In genomic region chr2:207926133-207927076, GRCh38 we compare ENCODE assay signal across 9 cellular contexts.
DNase-seq lines count a peak whose midpoint lies in the region; ATAC-seq, FAIRE-seq and TF ChIP-seq lines count a peak whose summit lies in the region.
"Had no signal": no experiment of that assay in that cellular context is flagged by ENCODE, and none has a peak within 500 bp of the region (broad histone marks: within the 10 kb centered on the region; RNA-seq: fewer than 3 reads in every experiment).

No MANE protein-coding gene starts in this region.

- H3K9me3 Mint-ChIP-seq in stimulated activated memory B cell treated with anti-CD40 and anti-IgM and Interleukin-4, amounts not matched to agents 10 μg/mL and 1 μg/mL and 100 μg/mL, for 72 hours, result no peaks in the 10 kb centered on the region
- no peaks in the 10 kb centered on the region for H3K9me3 Mint-ChIP-seq in activated T-cell treated with anti-CD3 and anti-CD28 coated beads, Interleukin-2, amount 50 U/mL, for 24 hours

- H3K4me1 ChIP-seq in K562 (replicated peaks in 1 of 2; ENCODE audit: control insufficient read depth in 2 of 2, insufficient read depth in 2 of 2, low read length in 2 of 2), result peaks cover 3 to 4% of the 10 kb centered on the region in 2 experiments; a peak in 4 of 5 replicates
- H3K4me1 ChIP-seq in kidney (ENCODE audit: control insufficient read depth in 1 of 2, insufficient read depth in 1 of 2, low read depth in 1 of 2, low read length in 2 of 2), result peaks cover 0 to 3% of the 10 kb centered on the region in 2 donors
- peaks cover 25% of the 10 kb centered on the region for H3K4me1 ChIP-seq in skeletal muscle satellite cell (ENCODE audit: control insufficient read depth, insufficient read depth, low read length)

- in situ Hi-C loops in K562 (cut with MboI), result no loop called here

- DNase-seq in GOT3 (lab: John Stamatoyannopoulos, UW) (peak; percentile 18), K562 (ENCODE audit: extremely low read depth in 1 of 4, low spot score in 3 of 4) (peak in 1 of 4 experiments; percentile 12), kidney (no peak), SW 1271 (lab: John Stamatoyannopoulos, UW) (no peak), SW480 (ENCODE audit: low spot score) (no peak)
- DNase-seq in activated T-cell treated with anti-CD3 and anti-CD28 coated beads, Interleukin-2, amount 50 U/mL, for 24 hours, result no peak

- H3K27ac ChIP-seq in K562 (ENCODE audit: extremely low read depth, low read depth, low read length) (no peak overlapping the region), kidney (ENCODE audit: low read depth in 2 of 2, low read length in 2 of 2) (peak overlapping the region; percentile 23 to 42)

- H3K27me3 ChIP-seq in K562 (ENCODE audit: control insufficient read depth in 2 of 2, insufficient read depth in 2 of 2, low read length in 2 of 2) (no peaks in the 10 kb centered on the region), skeletal muscle satellite cell (ENCODE audit: control insufficient read depth, insufficient read depth, low read length) (no peaks in the 10 kb centered on the region)

- POLR2A ChIA-PET in K562 (lab: Yijun Ruan, JAX), result interaction anchor here (0.6 to 1.2 kb wide), 2 partner anchors 9 to 439 kb away, joined by 3 to 4 read pairs; no protein-coding TSS in a partner anchor

- TF ChIP-seq CTCF in K562 (IDR thresholded peaks at IDR 0.05 in 2 of 3, conservative IDR thresholded peaks at IDR 0.05 in 1 of 3; ENCODE audit: insufficient read depth in 2 of 3, low read depth in 1 of 3, low read length in 3 of 3) (no peak), kidney (IDR thresholded peaks at IDR 0.05; ENCODE audit: borderline replicate concordance, extremely low read depth, insufficient read depth) (no peak)

- H3K4me2 ChIP-seq in K562 (ENCODE audit: insufficient read depth, low read length), result no peak overlapping the region
- peak overlapping the region; percentile 52 for H3K4me2 ChIP-seq in skeletal muscle satellite cell (ENCODE audit: low read length)

- no peak for TF ChIP-seq RAD21 in K562 (CRISPR knock-in tag; conservative IDR thresholded peaks at IDR 0.05 in 1 of 2, IDR thresholded peaks at IDR 0.05 in 1 of 2)

- FAIRE-seq in K562 (lab: Jason Lieb, UNC) (no peak), kidney (lab: Jason Lieb, UNC) (no peak)

- 49% methylated on average over 15 of the region's 15 CpGs for WGBS in K562 (ENCODE audit: insufficient coverage, low coverage, missing lambda C conversion rate)

- TF ChIP-seq EP300 in K562 (IDR thresholded peaks at IDR 0.05; ENCODE audit: low read length), result no peak

- peak; percentile 49; the same call in 2 of the 3 replicates for ATAC-seq in K562
- ATAC-seq in stimulated activated memory B cell treated with anti-CD40 and anti-IgM and Interleukin-4, amounts not matched to agents 10 μg/mL and 1 μg/mL and 100 μg/mL, for 72 hours, result no peak

- H3K4me3 ChIP-seq in K562 (no peak overlapping the region), kidney (ENCODE audit: low read length in 2 of 2) (no peak overlapping the region), skeletal muscle satellite cell (ENCODE audit: low read length) (peak overlapping the region; percentile 1)

- H3K36me3 ChIP-seq in K562 (ENCODE audit: control insufficient read depth, insufficient read depth, low read length) (no peaks in the 10 kb centered on the region), kidney (ENCODE audit: control insufficient read depth in 1 of 2, insufficient read depth in 2 of 2, low read length in 2 of 2) (peaks cover 0 to 2% of the 10 kb centered on the region in 2 donors), skeletal muscle satellite cell (ENCODE audit: insufficient read depth, low read length) (no peaks in the 10 kb centered on the region)

- H2AFZ ChIP-seq in K562 (ENCODE audit: low read depth, low read length), result peak overlapping the region; percentile 66

- no peak overlapping the region for H3K9ac ChIP-seq in K562 (ENCODE audit: insufficient read depth in 1 of 2, low read depth in 2 of 2, low read length in 2 of 2)
- H3K9ac ChIP-seq in kidney (ENCODE audit: low read length in 2 of 2), result no peak overlapping the region
- peak overlapping the region; percentile 9 for H3K9ac ChIP-seq in skeletal muscle satellite cell (ENCODE audit: low read depth, low read length)

- H3K79me2 ChIP-seq in K562 (ENCODE audit: control insufficient read depth, insufficient read depth, low read length), result no peaks in the 10 kb centered on the region

- no peaks in the 10 kb centered on the region for H3K4me1 Mint-ChIP-seq in stimulated activated memory B cell treated with anti-CD40 and anti-IgM and Interleukin-4, amounts not matched to agents 10 μg/mL and 1 μg/mL and 100 μg/mL, for 72 hours
- peaks cover 16% of the 10 kb centered on the region for H3K4me1 Mint-ChIP-seq in activated T-cell treated with anti-CD3 and anti-CD28 coated beads, Interleukin-2, amount 50 U/mL, for 24 hours (ENCODE audit: low read depth)

- no TSS peak for BruUV-seq in K562 (replicated peaks; lab: Mats Ljungman, UMichigan)

- no peaks in the 10 kb centered on the region for H3K27me3 Mint-ChIP-seq in stimulated activated memory B cell treated with anti-CD40 and anti-IgM and Interleukin-4, amounts not matched to agents 10 μg/mL and 1 μg/mL and 100 μg/mL, for 72 hours
- H3K27me3 Mint-ChIP-seq in activated T-cell treated with anti-CD3 and anti-CD28 coated beads, Interleukin-2, amount 50 U/mL, for 24 hours, result no peaks in the 10 kb centered on the region
- H3K27me3 Mint-ChIP-seq: activated naive CD8-positive, alpha-beta T cell had no signal

- TF ChIP-seq POLR2A in K562 (conservative IDR thresholded peaks at IDR 0.05), result no peak

- no peak overlapping the region for H3K27ac Mint-ChIP-seq in stimulated activated memory B cell treated with anti-CD40 and anti-IgM and Interleukin-4, amounts not matched to agents 10 μg/mL and 1 μg/mL and 100 μg/mL, for 72 hours
- H3K27ac Mint-ChIP-seq in activated T-cell treated with anti-CD3 and anti-CD28 coated beads, Interleukin-2, amount 50 U/mL, for 24 hours, result no peak overlapping the region
- H3K27ac Mint-ChIP-seq: activated naive CD8-positive, alpha-beta T cell had no signal

- H3K9me3 ChIP-seq in K562 (replicated peaks; ENCODE audit: control insufficient read depth, insufficient read depth, low read depth, low read length) (no peaks in the 10 kb centered on the region), kidney (ENCODE audit: control insufficient read depth in 1 of 2, low read length in 2 of 2) (no peaks in the 10 kb centered on the region), skeletal muscle satellite cell (replicated peaks; ENCODE audit: low read length) (no peaks in the 10 kb centered on the region)

- CTCF ChIA-PET in K562 (lab: Yijun Ruan, JAX; ENCODE audit: low intra/inter-chr PET ratio), result no interaction called here

- H4K20me1 ChIP-seq in K562 (replicated peaks; ENCODE audit: control insufficient read depth, insufficient read depth, low read length), result no peaks in the 10 kb centered on the region

- no peaks in the 10 kb centered on the region for H3K9me1 ChIP-seq in K562 (ENCODE audit: control insufficient read depth, insufficient read depth, low read length)

- no peak overlapping the region for H3K4me3 Mint-ChIP-seq in stimulated activated memory B cell treated with anti-CD40 and anti-IgM and Interleukin-4, amounts not matched to agents 10 μg/mL and 1 μg/mL and 100 μg/mL, for 72 hours
- no peak overlapping the region for H3K4me3 Mint-ChIP-seq in activated T-cell treated with anti-CD3 and anti-CD28 coated beads, Interleukin-2, amount 50 U/mL, for 24 hours

- intact Hi-C loops in K562 (cut with micrococcal nuclease), result no loop called here
- intact Hi-C loops in kidney (cut with DNase I), result no loop called here

- peaks cover 48% of the 10 kb centered on the region for H3K36me3 Mint-ChIP-seq in stimulated activated memory B cell treated with anti-CD40 and anti-IgM and Interleukin-4, amounts not matched to agents 10 μg/mL and 1 μg/mL and 100 μg/mL, for 72 hours
- H3K36me3 Mint-ChIP-seq in activated T-cell treated with anti-CD3 and anti-CD28 coated beads, Interleukin-2, amount 50 U/mL, for 24 hours (ENCODE audit: low read depth), result peaks cover 28% of the 10 kb centered on the region

TF ChIP-seq in K562, 482 proteins besides CTCF, POLR2A, EP300 and RAD21 (continues in another document):
- no peak for TF ChIP-seq RBM14 (IDR thresholded peaks at IDR 0.05; ENCODE audit: borderline replicate concordance, insufficient read depth, low read depth, low read length)
- no peak for TF ChIP-seq CEBPG (CRISPR knock-in tag; IDR thresholded peaks at IDR 0.05)
- peak; percentile 22 to 57; a peak in 2 of 4 replicates for TF ChIP-seq CEBPG (tag; conservative IDR thresholded peaks at IDR 0.05 in 1 of 2, IDR thresholded peaks at IDR 0.05 in 1 of 2)
- TF ChIP-seq DIDO1 (tag; IDR thresholded peaks at IDR 0.05; ENCODE audit: low read depth), result no peak
- 0 out of 2 replicates have a peak, but pooled peaks have one; percentile 26 for TF ChIP-seq DMBX1 (CRISPR knock-in tag; IDR thresholded peaks at IDR 0.05; ENCODE audit: borderline replicate concordance)
- no peak for TF ChIP-seq NBN (IDR thresholded peaks at IDR 0.05; ENCODE audit: low read depth)
- no peak for TF ChIP-seq ZNF41 (CRISPR knock-in tag; conservative IDR thresholded peaks at IDR 0.05)
- no peak for TF ChIP-seq PHB (CRISPR knock-in tag; IDR thresholded peaks at IDR 0.05)
- no peak for TF ChIP-seq ZNF778 (CRISPR knock-in tag; IDR thresholded peaks at IDR 0.05)
- no peak for TF ChIP-seq PHF8 (IDR thresholded peaks at IDR 0.05; ENCODE audit: borderline replicate concordance, low read length)
